In genomic region chr17:390025-390424, GRCh38 we compare ENCODE assay signal across 2 cellular contexts.
TF ChIP-seq lines count a peak whose summit lies in the region.

No MANE protein-coding gene starts in this region.

TF ChIP-seq in IMR-90, 13 proteins besides CTCF, POLR2A, EP300 and RAD21:
- TF ChIP-seq RFX5 (IDR thresholded peaks at IDR 0.05; ENCODE audit: low read depth, low read length) (no peak), CEBPB (IDR thresholded peaks at IDR 0.05; ENCODE audit: low read depth, low read length) (peak; percentile 52; the same call in 1 of the 2 replicates)
TF ChIP-seq in IMR-90: peak in this region for 1.

TF ChIP-seq in H1, 55 proteins besides CTCF, POLR2A, EP300 and RAD21:
- no peak for TF ChIP-seq NRF1 (IDR thresholded peaks at IDR 0.05; ENCODE audit: low read depth, low read length)
- no peak for TF ChIP-seq SRF (IDR thresholded peaks at IDR 0.05; ENCODE audit: low read depth, low read length)
- TF ChIP-seq CEBPB (IDR thresholded peaks at IDR 0.05; ENCODE audit: low read depth, low read length) = 0 out of 2 replicates have a peak, but pooled peaks have one; percentile 29
- no peak for TF ChIP-seq ATF3 (IDR thresholded peaks at IDR 0.05; ENCODE audit: insufficient read depth, low read depth, low read length)
